11 cellular contexts compared by ENCODE assay signal in the genomic region with DNA sequence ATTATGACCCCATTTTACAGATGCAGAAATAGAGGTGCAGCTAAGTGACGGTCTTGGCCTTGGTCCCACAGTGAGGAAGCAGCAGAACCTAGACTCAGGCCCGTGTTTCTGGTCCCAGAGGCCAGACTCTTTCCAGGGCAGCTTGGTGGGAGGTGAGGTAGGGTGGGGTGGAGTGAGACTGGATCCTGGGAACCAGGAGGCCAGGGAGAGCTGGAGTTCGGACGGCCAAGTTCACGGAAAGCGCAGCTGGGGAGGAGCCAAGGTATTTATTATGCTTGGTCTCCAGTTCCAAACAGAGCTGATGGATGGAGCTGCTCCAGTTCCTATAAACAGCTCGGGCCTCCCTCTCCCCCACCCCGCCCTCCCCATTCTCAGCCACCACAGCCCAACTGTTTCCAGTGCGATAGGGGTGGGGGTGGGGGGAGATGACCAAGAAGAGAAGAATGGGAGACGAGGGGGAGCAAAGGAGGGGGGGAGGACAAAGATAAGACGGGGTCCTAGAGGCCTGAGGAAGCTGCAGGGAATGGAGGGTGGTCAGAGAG. TPM values are rescaled to one million over a fixed set of nuclear protein-coding genes. Genes with fewer than 3 reads are reported as not detected.
DNase-seq lines count a peak whose midpoint lies in the region; ATAC-seq and TF ChIP-seq lines count a peak whose summit lies in the region.
"Had no signal": no experiment of that assay in that cellular context is flagged by ENCODE, and none has a peak within 500 bp of the region (broad histone marks: within the 10 kb centered on the region; RNA-seq: fewer than 3 reads in every experiment).

No MANE protein-coding gene starts in this region.

- H3K4me3 Mint-ChIP-seq in brain, result no peak overlapping the region

- H3K4me1 Mint-ChIP-seq in brain, result peaks cover 26% of the 10 kb centered on the region

- H2AFZ ChIP-seq in hepatocyte, result no peak overlapping the region

- TF ChIP-seq CTCF in brain (conservative IDR thresholded peaks at IDR 0.05) (no peak), hepatocyte (IDR thresholded peaks at IDR 0.05; ENCODE audit: poor library complexity) (no peak), sigmoid colon (IDR thresholded peaks at IDR 0.05) (no peak)

- H3K79me2 ChIP-seq in hepatocyte, result no peaks in the 10 kb centered on the region

- H3K27ac Mint-ChIP-seq in brain, result peak overlapping the region in 4 of 5 experiments; percentile 40 to 86 (median 52)

- peaks cover 6% of the 10 kb centered on the region for H3K27me3 Mint-ChIP-seq in brain

- peak overlapping the region; percentile 90 for H3K27ac ChIP-seq in hepatocyte
- H3K27ac ChIP-seq in sigmoid colon, result peak overlapping the region; percentile 48 to 73 (median 67)

- H3K4me2 ChIP-seq in hepatocyte, result peak overlapping the region; percentile 51

- TF ChIP-seq POLR2A in sigmoid colon (IDR thresholded peaks at IDR 0.05), result no peak

- H3K4me3 ChIP-seq in hepatocyte, result no peak overlapping the region
- no peak overlapping the region for H3K4me3 ChIP-seq in sigmoid colon

- peaks cover 37% of the 10 kb centered on the region for H3K4me1 ChIP-seq in hepatocyte (ENCODE audit: insufficient read depth)
- H3K4me1 ChIP-seq in sigmoid colon, result peaks cover 0 to 42% (median 37%) of the 10 kb centered on the region in 4 donors
- H3K4me1 ChIP-seq: Caco-2 had no signal

- no peaks in the 10 kb centered on the region for H3K36me3 Mint-ChIP-seq in brain

- intact Hi-C loops in sigmoid colon (cut with DNase I), result loop anchor here (5.0 kb wide), 1 partner anchor 47 kb away; no protein-coding TSS in a partner anchor

- H4K20me1 ChIP-seq in hepatocyte (ENCODE audit: insufficient read depth, poor library complexity, severe bottlenecking), result no peaks in the 10 kb centered on the region

- WGBS in hepatocyte (ENCODE audit: low lambda C conversion rate, missing lambda C conversion rate), result 32% methylated on average over 7 of the region's 11 CpGs
- 46 to 57% methylated on average over 11 of the region's 11 CpGs for WGBS in sigmoid colon, 2 donors

- H3K27me3 ChIP-seq in hepatocyte (no peaks in the 10 kb centered on the region), sigmoid colon (no peaks in the 10 kb centered on the region)

- no peaks in the 10 kb centered on the region for H3K36me3 ChIP-seq in hepatocyte (replicated peaks; ENCODE audit: insufficient read depth, low read depth)
- H3K36me3 ChIP-seq in sigmoid colon, result no peaks in the 10 kb centered on the region

- H3K9me2 ChIP-seq in hepatocyte (replicated peaks; ENCODE audit: insufficient read depth), result no peaks in the 10 kb centered on the region

- H3K9me3 Mint-ChIP-seq in brain, result peaks cover 0 to 7% (median 3%) of the 10 kb centered on the region in 5 experiments

- no peak for ATAC-seq in GM18511 (IDR thresholded peaks at IDR 0.05; ENCODE audit: unreplicated experiment)

- DNase-seq in ELF-1 (ENCODE audit: low read depth, low spot score) (peak; percentile 50), hepatocyte (ENCODE audit: low spot score) (peak; percentile 68), sigmoid colon (peak; percentile 91), medulla oblongata (ENCODE audit: extremely low spot score) (no peak), HPDE6-E6E7 (ENCODE audit: extremely low spot score) (no peak)
- no peak for DNase-seq in activated CD4-positive, alpha-beta T cell treated with anti-CD3 and anti-CD28 coated beads for 48 hours
- DNase-seq: NCI-H82; stimulated activated CD4-positive, alpha-beta T cell treated with anti-CD3 and anti-CD28 coated beads, Interleukin-4, amount 100 ng/mL, for 1 hour had no signal

- H3K9me3 ChIP-seq in hepatocyte (ENCODE audit: low read depth) (no peaks in the 10 kb centered on the region), sigmoid colon (no peaks in the 10 kb centered on the region)
- H3K9me3 ChIP-seq: Caco-2 had no signal

- no peak for TF ChIP-seq EP300 in sigmoid colon (IDR thresholded peaks at IDR 0.05)

RNA-seq across cellular contexts. Expression of a gene that starts 16.2 kb away (rescaled TPM):
- 25.9 TPM for polyA plus RNA-seq in brain (ENCODE audit: insufficient read depth, low read depth, low replicate concordance)
- 14.7 and 25.5 TPM in 2 replicates for total RNA-seq in hepatocyte
- polyA plus RNA-seq in hepatocyte, result 75.2 and 80.4 TPM in 2 replicates
- total RNA-seq in sigmoid colon, result 10 to 100 TPM in 3 of 4 donors, 1 to 10 TPM in 1; 6.4 to 30.7 (median 16.2) TPM
- polyA plus RNA-seq in sigmoid colon, result 10 to 100 TPM in 1 of 3 donors, 1 to 10 TPM in 1, under 1 TPM in 1; 0.69 to 18.3 (median 1.8) TPM

Comparison
In these comparisons a context has a peak if more than half of its experiments do, and no peak if none do; other contexts are left out.
1. DNase-seq: peak in ELF-1 (single experiment), hepatocyte (single experiment) and sigmoid colon (single experiment); none in medulla oblongata (single experiment), activated CD4-positive, alpha-beta T cell treated with anti-CD3 and anti-CD28 coated beads for 48 hours (single experiment) and HPDE6-E6E7 (single experiment).